ENCODE assay signal across 28 cellular contexts in the genomic region with DNA sequence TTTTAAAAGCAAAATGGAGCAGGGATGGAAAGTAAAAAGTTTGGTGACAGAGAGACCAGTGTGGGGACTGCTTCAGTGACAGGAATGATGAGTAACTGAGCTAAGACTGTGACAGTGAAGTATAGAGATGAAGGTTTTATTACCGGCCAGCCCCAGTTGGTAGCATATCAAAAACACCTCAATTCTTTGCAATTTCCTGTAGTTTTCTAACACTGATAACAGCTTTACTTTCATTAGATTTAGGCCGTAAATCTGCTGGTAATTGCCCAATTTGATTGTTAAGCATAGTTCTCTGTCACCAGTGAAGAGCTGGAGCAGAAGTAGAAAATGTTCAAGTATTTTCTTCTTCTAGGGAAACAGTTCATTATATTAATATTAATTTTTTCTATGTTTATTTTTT. TPM values are rescaled to one million over a fixed set of nuclear protein-coding genes. Genes with fewer than 3 reads are reported as not detected.
"Had no signal": no experiment of that assay in that cellular context is flagged by ENCODE, and none has a peak within 500 bp of the region (broad histone marks: within the 10 kb centered on the region; RNA-seq: fewer than 3 reads in every experiment).

No MANE protein-coding gene starts in this region.

- H3K36me3 ChIP-seq: gastrocnemius medialis, prostate gland, sigmoid colon, thoracic aorta, tibial nerve, upper lobe of left lung had no signal

- H3K27ac Mint-ChIP-seq: memory B cell; mesothelial cell of epicardium; naive thymus-derived CD4-positive, alpha-beta T cell; nephron; stimulated activated memory B cell treated with anti-CD40 and anti-IgM and Interleukin-4, amounts not matched to agents 10 μg/mL and 1 μg/mL and 100 μg/mL, for 72 hours had no signal

- H3K27me3 Mint-ChIP-seq: memory B cell; naive thymus-derived CD4-positive, alpha-beta T cell; stimulated activated memory B cell treated with anti-CD40 and anti-IgM and Interleukin-4, amounts not matched to agents 10 μg/mL and 1 μg/mL and 100 μg/mL, for 72 hours had no signal

- H3K4me3 Mint-ChIP-seq: memory B cell; mesothelial cell of epicardium; naive thymus-derived CD4-positive, alpha-beta T cell; nephron; stimulated activated memory B cell treated with anti-CD40 and anti-IgM and Interleukin-4, amounts not matched to agents 10 μg/mL and 1 μg/mL and 100 μg/mL, for 72 hours had no signal

- H3K4me1 ChIP-seq: gastrocnemius medialis, prostate gland, tibial nerve, upper lobe of left lung had no signal

- H3K4me1 Mint-ChIP-seq: memory B cell; mesothelial cell of epicardium; naive thymus-derived CD4-positive, alpha-beta T cell; nephron; stimulated activated memory B cell treated with anti-CD40 and anti-IgM and Interleukin-4, amounts not matched to agents 10 μg/mL and 1 μg/mL and 100 μg/mL, for 72 hours had no signal

- H3K27me3 ChIP-seq: gastrocnemius medialis, sigmoid colon, tibial nerve, upper lobe of left lung had no signal

- H3K36me3 Mint-ChIP-seq: memory B cell; mesothelial cell of epicardium; naive thymus-derived CD4-positive, alpha-beta T cell; stimulated activated memory B cell treated with anti-CD40 and anti-IgM and Interleukin-4, amounts not matched to agents 10 μg/mL and 1 μg/mL and 100 μg/mL, for 72 hours had no signal

- H3K27ac ChIP-seq: coronary artery, gastrocnemius medialis, prostate gland, sigmoid colon, thoracic aorta, tibial nerve, upper lobe of left lung had no signal

- H3K4me3 ChIP-seq: coronary artery, gastrocnemius medialis, lung, mucosa of descending colon, prostate gland, sigmoid colon, thoracic aorta, tibial nerve, upper lobe of left lung had no signal

- H3K9me3 Mint-ChIP-seq: mesothelial cell of epicardium, nephron had no signal

- H3K9me3 ChIP-seq: gastrocnemius medialis, mucosa of descending colon, prostate gland, sigmoid colon, thoracic aorta, tibial nerve, upper lobe of left lung had no signal

- DNase-seq: foreskin fibroblast; gastrocnemius medialis; head of caudate nucleus; kidney; mucosa of descending colon; naive thymus-derived CD4-positive, alpha-beta T cell; nucleus accumbens; right cardiac atrium; sigmoid colon; stimulated activated CD4-positive, alpha-beta T cell treated with anti-CD3 and anti-CD28 coated beads, Interleukin-2, amount 100 ng/mL, for 24 hours; stimulated activated CD4-positive, alpha-beta T cell treated with anti-CD3 and anti-CD28 coated beads, Interleukin-4, amount 100 ng/mL, for 24 hours; stimulated activated naive CD8-positive, alpha-beta T cell treated with anti-CD3 and anti-CD28 coated beads, Interleukin-15, Interleukin-2, amounts not matched to agents 100 U/mL and 50 U/mL, for 24 hours; upper lobe of left lung had no signal

- ATAC-seq: gastrocnemius medialis; left lobe of liver; mucosa of descending colon; naive thymus-derived CD4-positive, alpha-beta T cell; right cardiac atrium; stimulated activated memory B cell treated with anti-CD40 and anti-IgM and Interleukin-4, amounts not matched to agents 10 μg/mL and 1 μg/mL and 100 μg/mL, for 72 hours; stimulated activated naive CD8-positive, alpha-beta T cell treated with anti-CD3 and anti-CD28 coated beads, Interleukin-15, Interleukin-2, amounts not matched to agents 100 U/mL and 50 U/mL, for 24 hours had no signal

RNA-seq across cellular contexts. Expression of a gene that starts 48.6 kb away (rescaled TPM):
- total RNA-seq: dermis microvascular lymphatic vessel endothelial cell; gastrocnemius medialis; glomerular endothelial cell; kidney; left lobe of liver; liver; lung; mesothelial cell of epicardium; mucosa of descending colon; naive thymus-derived CD4-positive, alpha-beta T cell; osteocyte; prostate gland; right cardiac atrium; sigmoid colon; skeletal muscle tissue; thoracic aorta; tibial nerve; upper lobe of left lung had no signal
